In genomic region chr7:114923403-114923713, GRCh38 we compare ENCODE assay signal across 9 cellular contexts. TPM values are rescaled to one million over a fixed set of nuclear protein-coding genes. Genes with fewer than 3 reads are reported as not detected.
DNase-seq lines count a peak whose midpoint lies in the region; ATAC-seq, FAIRE-seq and TF ChIP-seq lines count a peak whose summit lies in the region.
"Had no signal": no experiment of that assay in that cellular context is flagged by ENCODE, and none has a peak within 500 bp of the region (broad histone marks: within the 10 kb centered on the region; RNA-seq: fewer than 3 reads in every experiment).

No MANE protein-coding gene starts in this region.

- H3K4me3 ChIP-seq in keratinocyte (ENCODE audit: control insufficient read depth in 2 of 3, extremely low read depth in 1 of 3, insufficient read depth in 2 of 3, low read depth in 1 of 3, low read length in 3 of 3) (peak overlapping the region; percentile 65 to 91 (median 79)), subcutaneous abdominal adipose tissue (ENCODE audit: low read depth in 1 of 5, low read length in 5 of 5) (peak overlapping the region; percentile 71 to 95 (median 79))

- intact Hi-C loops in activated CD4-positive, alpha-beta T cell treated with anti-CD3 and anti-CD28 coated beads for 36 hours (cut with DNase I, micrococcal nuclease) = loop anchor here (1.0 to 10.0 kb wide), 6 partner anchors 8 to 1941 kb away; partner anchors contain the start of genes TES (in 2 of the 2) and CAPZA2 (in 1 of the 2)

- no peaks in the 10 kb centered on the region for H3K9me3 Mint-ChIP-seq in activated CD4-positive, alpha-beta T cell treated with anti-CD3 and anti-CD28 coated beads for 36 hours (ENCODE audit: low read depth)
- H3K9me3 Mint-ChIP-seq in activated naive CD4-positive, alpha-beta T cell treated with anti-CD3 and anti-CD28 coated beads, Interleukin-2, amount 50 U/mL, for 72 hours = no peaks in the 10 kb centered on the region

- H3K4me1 Mint-ChIP-seq in activated CD4-positive, alpha-beta T cell treated with anti-CD3 and anti-CD28 coated beads for 36 hours = peaks cover 54% of the 10 kb centered on the region

- no peak for TF ChIP-seq CTCF in keratinocyte (optimal IDR thresholded peaks at IDR 0.05 in 1 of 3, IDR thresholded peaks at IDR 0.05 in 1 of 3, conservative IDR thresholded peaks at IDR 0.05 in 1 of 3; ENCODE audit: extremely low read depth in 1 of 3, insufficient read depth in 2 of 3, low read length in 3 of 3)

- H3K36me3 ChIP-seq in keratinocyte (ENCODE audit: control insufficient read depth in 2 of 2, extremely low read depth in 1 of 2, insufficient read depth in 2 of 2, low read length in 2 of 2) (no peaks in the 10 kb centered on the region), subcutaneous abdominal adipose tissue (ENCODE audit: control insufficient read depth in 5 of 5, insufficient read depth in 5 of 5, low read length in 5 of 5) (no peaks in the 10 kb centered on the region)

- H3K27me3 ChIP-seq in keratinocyte (ENCODE audit: control insufficient read depth, extremely low read depth, insufficient read depth, low read length) (no peaks in the 10 kb centered on the region), subcutaneous abdominal adipose tissue (ENCODE audit: control insufficient read depth in 5 of 5, insufficient read depth in 4 of 5, low read length in 5 of 5) (no peaks in the 10 kb centered on the region)

- no peak for ATAC-seq in activated CD4-positive, alpha-beta T cell treated with anti-CD3 and anti-CD28 coated beads for 36 hours
- no peak for ATAC-seq in activated naive CD4-positive, alpha-beta T cell treated with anti-CD3 and anti-CD28 coated beads, Interleukin-2, amount 50 U/mL, for 72 hours
- ATAC-seq in GM21381 (IDR thresholded peaks at IDR 0.05; ENCODE audit: unreplicated experiment) (no peak), GM19328 (IDR thresholded peaks at IDR 0.05; ENCODE audit: unreplicated experiment) (no peak)

- POLR2A ChIA-PET in activated CD4-positive, alpha-beta T cell treated with anti-CD3 and anti-CD28 coated beads for 36 hours (lab: Charles Lee) = interaction anchor here (1.5 to 1.9 kb wide), 2 partner anchors 8 to 34 kb away, joined by 4 to 5 read pairs; no protein-coding TSS in a partner anchor

- no peak for DNase-seq in activated CD4-positive, alpha-beta T cell treated with anti-CD3 and anti-CD28 coated beads for 36 hours
- DNase-seq in activated CD4-positive, alpha-beta T cell treated with anti-CD3 and anti-CD28 coated beads, Interleukin-2, amount 50 U/mL, for 1 hour = no peak
- no peak for DNase-seq in activated naive CD4-positive, alpha-beta T cell treated with anti-CD3 and anti-CD28 coated beads, Interleukin-2, amount 50 U/mL, for 72 hours (ENCODE audit: low spot score in 2 of 2)
- DNase-seq in keratinocyte (ENCODE audit: low read depth, low spot score) (no peak), substantia nigra (lab: John Stamatoyannopoulos, UW) (no peak)

- H3K27me3 Mint-ChIP-seq in activated CD4-positive, alpha-beta T cell treated with anti-CD3 and anti-CD28 coated beads for 36 hours = no peaks in the 10 kb centered on the region

- CTCF ChIA-PET in activated CD4-positive, alpha-beta T cell treated with anti-CD3 and anti-CD28 coated beads for 36 hours (lab: Charles Lee) = interaction anchor here (1.1 to 1.7 kb wide), 6 partner anchors 9 to 103 kb away, joined by 3 to 10 read pairs (median 4); no protein-coding TSS in a partner anchor

- dilution Hi-C loops in keratinocyte (cut with MboI; ENCODE audit: extremely low pct_ligation_motif_present, low sequenced_read_pairs) = no loop called here

- peak overlapping the region; percentile 96 for H3K4me2 ChIP-seq in keratinocyte (ENCODE audit: control insufficient read depth, extremely low read depth, insufficient read depth, low read depth, low read length)

- H3K9me3 ChIP-seq in keratinocyte (ENCODE audit: control insufficient read depth, low read depth, low read length) (no peaks in the 10 kb centered on the region), subcutaneous abdominal adipose tissue (ENCODE audit: control insufficient read depth in 5 of 5, low read length in 5 of 5) (no peaks in the 10 kb centered on the region)

- H3K9ac ChIP-seq in keratinocyte (ENCODE audit: control insufficient read depth, extremely low read depth, insufficient read depth, low read length) (peak overlapping the region; percentile 80), subcutaneous abdominal adipose tissue (ENCODE audit: low read length in 5 of 5) (peak overlapping the region; percentile 50 to 95 (median 78))

- H2AFZ ChIP-seq in keratinocyte (ENCODE audit: control insufficient read depth, low read length) = peak overlapping the region; percentile 95

- H3K4me1 ChIP-seq in keratinocyte (ENCODE audit: control insufficient read depth, extremely low read depth, insufficient read depth, low read length) = peaks cover 12% of the 10 kb centered on the region
- H3K4me1 ChIP-seq in subcutaneous abdominal adipose tissue (ENCODE audit: control insufficient read depth in 5 of 5, insufficient read depth in 5 of 5, low read length in 5 of 5) = peaks cover 0 to 51% (median 40%) of the 10 kb centered on the region in 5 donors

- no peaks in the 10 kb centered on the region for H3K79me2 ChIP-seq in keratinocyte (ENCODE audit: control insufficient read depth, insufficient read depth, low read length)

- no peaks in the 10 kb centered on the region for H3K9me1 ChIP-seq in keratinocyte (ENCODE audit: control insufficient read depth, extremely low read depth, insufficient read depth, low read length)

- peak overlapping the region; percentile 99 for H3K27ac Mint-ChIP-seq in activated CD4-positive, alpha-beta T cell treated with anti-CD3 and anti-CD28 coated beads for 36 hours
- H3K27ac Mint-ChIP-seq in activated naive CD4-positive, alpha-beta T cell treated with anti-CD3 and anti-CD28 coated beads, Interleukin-2, amount 50 U/mL, for 72 hours = peak overlapping the region; percentile 90 to 93

- peaks cover 19% of the 10 kb centered on the region for H3K36me3 Mint-ChIP-seq in activated CD4-positive, alpha-beta T cell treated with anti-CD3 and anti-CD28 coated beads for 36 hours (ENCODE audit: low read depth)
- H3K36me3 Mint-ChIP-seq in activated naive CD4-positive, alpha-beta T cell treated with anti-CD3 and anti-CD28 coated beads, Interleukin-2, amount 50 U/mL, for 72 hours = peaks cover 18 to 20% of the 10 kb centered on the region in 2 donors

- H3K4me3 Mint-ChIP-seq in activated CD4-positive, alpha-beta T cell treated with anti-CD3 and anti-CD28 coated beads for 36 hours = peak overlapping the region; percentile 89

- H4K20me1 ChIP-seq in keratinocyte (ENCODE audit: control insufficient read depth, extremely low read depth, insufficient read depth, low read length) = no peaks in the 10 kb centered on the region

- no peak for FAIRE-seq in keratinocyte (lab: Jason Lieb, UNC)

- H3K27ac ChIP-seq in keratinocyte (ENCODE audit: control insufficient read depth, insufficient read depth, low read length) (peak overlapping the region; percentile 61), subcutaneous abdominal adipose tissue (ENCODE audit: low read depth, low read length) (peak overlapping the region; percentile 95), substantia nigra (ENCODE audit: low read depth, low read length, poor library complexity, severe bottlenecking) (no peak overlapping the region)
- H3K27ac ChIP-seq: C4-2B had no signal

RNA-seq across cellular contexts. Expression of gene MDFIC, which starts 1.5 kb away (rescaled TPM):
- 100 to 1,000 TPM in 1 of 2 experiments, 10 to 100 TPM in 1; 68.4 to 113 TPM for total RNA-seq in activated CD4-positive, alpha-beta T cell treated with anti-CD3 and anti-CD28 coated beads for 36 hours
- 10 to 100 TPM; 41.0 to 86.0 TPM for total RNA-seq in activated naive CD4-positive, alpha-beta T cell treated with anti-CD3 and anti-CD28 coated beads, Interleukin-2, amount 50 U/mL, for 72 hours
- 6.7 to 8.6 TPM (median 8.5 TPM) in 3 replicates for polyA plus RNA-seq in keratinocyte
- 20.6 TPM for polyA plus RNA-seq in keratinocyte (2011; ENCODE audit: low read depth)
- 5.2 and 11.7 TPM in 2 replicates for polyA plus RNA-seq in keratinocyte (2011; cell fraction: cytosol; rRNA removed)
- 3.9 and 4.8 TPM in 2 replicates for polyA plus RNA-seq in keratinocyte (2011; cell fraction: nucleus; rRNA removed)
- 7.0 and 8.4 TPM in 2 replicates for polyA plus RNA-seq in keratinocyte (2012; ENCODE audit: low replicate concordance)
- 3.3 to 8.6 TPM (median 6.9 TPM) in 3 replicates for polyA minus RNA-seq in keratinocyte
- polyA minus RNA-seq in keratinocyte (2011; cell fraction: cytosol; rRNA and poly(A)+ RNA removed) = 8.4 TPM
- polyA minus RNA-seq in keratinocyte (2011; cell fraction: nucleus; rRNA and poly(A)+ RNA removed) = 1.6 and 2.7 TPM in 2 replicates
